17 cellular contexts compared by ENCODE assay signal in the genomic region with DNA sequence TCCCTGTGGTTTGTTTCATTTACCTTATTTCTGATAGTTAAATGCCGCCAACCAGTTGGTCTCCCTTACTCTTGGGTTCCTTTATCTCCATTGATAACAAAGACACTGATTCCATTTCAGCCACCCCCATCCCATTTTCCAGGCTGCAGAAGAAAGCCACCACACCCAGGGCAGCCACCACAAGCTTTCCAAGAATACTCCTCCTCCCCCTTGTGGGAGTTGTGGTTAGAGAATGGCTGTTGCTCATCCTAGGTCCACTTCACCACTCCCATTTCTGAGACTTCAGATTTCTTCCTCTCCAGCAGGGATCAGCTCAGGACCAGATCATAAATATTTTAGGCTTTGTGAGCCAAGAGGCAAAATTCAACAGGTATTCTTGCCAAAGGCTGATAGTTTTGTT.
DNase-seq lines count a peak whose midpoint lies in the region; ATAC-seq and TF ChIP-seq lines count a peak whose summit lies in the region.
"Had no signal": no experiment of that assay in that cellular context is flagged by ENCODE, and none has a peak within 500 bp of the region (broad histone marks: within the 10 kb centered on the region; RNA-seq: fewer than 3 reads in every experiment).

No MANE protein-coding gene starts in this region.

- H3K4me3 ChIP-seq in AG10803 (ENCODE audit: low read length): no peak overlapping the region
- H3K4me3 ChIP-seq in adipocyte (ENCODE audit: low read length): no peak overlapping the region
- H3K4me3 ChIP-seq: GM12878, right atrium auricular region had no signal

- no peaks in the 10 kb centered on the region for H3K36me3 ChIP-seq in adipocyte (ENCODE audit: control insufficient read depth, insufficient read depth, low read length, severe bottlenecking)
- H3K36me3 ChIP-seq: right atrium auricular region had no signal

- no peak for TF ChIP-seq CTCF in AG10803 (conservative IDR thresholded peaks at IDR 0.05; ENCODE audit: low read length)

- peak; percentile 64 for DNase-seq in AG10803 (ENCODE audit: low read depth)
- peak; percentile 43 for DNase-seq in HS-5 (ENCODE audit: low read depth)
- peak; percentile 9 for DNase-seq in adipocyte (ENCODE audit: low read depth)
- DNase-seq in glomerular visceral epithelial cell (ENCODE audit: extremely low spot score): peak; percentile 19
- no peak for DNase-seq in stimulated activated CD4-positive, alpha-beta T cell treated with anti-CD3 and anti-CD28 coated beads, Interleukin-4, amount 100 ng/mL, for 1 hour
- no peak for DNase-seq in dermis blood vessel endothelial cell
- DNase-seq: activated CD4-positive, alpha-beta memory T cell treated with anti-CD3 and anti-CD28 coated beads for 36 hours; anterior cingulate cortex; effector CD4-positive, alpha-beta T cell; naive thymus-derived CD4-positive, alpha-beta T cell; NCI-H1048; SHP77 had no signal

- H3K4me1 ChIP-seq in adipocyte (ENCODE audit: control insufficient read depth, insufficient read depth, low read length): peaks cover 5% of the 10 kb centered on the region
- H3K4me1 ChIP-seq: right atrium auricular region had no signal

- H3K27me3 ChIP-seq in adipocyte (replicated peaks; ENCODE audit: control insufficient read depth, insufficient read depth, low read length): peaks cover 38% of the 10 kb centered on the region
- H3K27me3 ChIP-seq: right atrium auricular region had no signal

- peaks cover 3% of the 10 kb centered on the region for H3K9me3 ChIP-seq in adipocyte (ENCODE audit: control insufficient read depth, low read length)

- no peak overlapping the region for H3K9ac ChIP-seq in adipocyte (ENCODE audit: low read length)

- ATAC-seq in HG03342 (IDR thresholded peaks at IDR 0.05; ENCODE audit: unreplicated experiment) (no peak), HG02981 (IDR thresholded peaks at IDR 0.05; ENCODE audit: unreplicated experiment) (no peak)
- ATAC-seq: activated T-helper 17 cell treated with anti-CD3 and anti-CD28 coated beads, Interleukin-2, amount 50 U/mL, for 72 hours; GM12878; naive thymus-derived CD4-positive, alpha-beta T cell had no signal

Comparison
In these comparisons a context has a peak if more than half of its experiments do, and no peak if none do; other contexts are left out.
1. DNase-seq: peak in AG10803 (single experiment), HS-5 (single experiment), adipocyte (single experiment) and glomerular visceral epithelial cell (single experiment); none in stimulated activated CD4-positive, alpha-beta T cell treated with anti-CD3 and anti-CD28 coated beads, Interleukin-4, amount 100 ng/mL, for 1 hour (single experiment) and dermis blood vessel endothelial cell (single experiment).